Comparison of ENCODE assay signal across 1 cellular context in the genomic region with DNA sequence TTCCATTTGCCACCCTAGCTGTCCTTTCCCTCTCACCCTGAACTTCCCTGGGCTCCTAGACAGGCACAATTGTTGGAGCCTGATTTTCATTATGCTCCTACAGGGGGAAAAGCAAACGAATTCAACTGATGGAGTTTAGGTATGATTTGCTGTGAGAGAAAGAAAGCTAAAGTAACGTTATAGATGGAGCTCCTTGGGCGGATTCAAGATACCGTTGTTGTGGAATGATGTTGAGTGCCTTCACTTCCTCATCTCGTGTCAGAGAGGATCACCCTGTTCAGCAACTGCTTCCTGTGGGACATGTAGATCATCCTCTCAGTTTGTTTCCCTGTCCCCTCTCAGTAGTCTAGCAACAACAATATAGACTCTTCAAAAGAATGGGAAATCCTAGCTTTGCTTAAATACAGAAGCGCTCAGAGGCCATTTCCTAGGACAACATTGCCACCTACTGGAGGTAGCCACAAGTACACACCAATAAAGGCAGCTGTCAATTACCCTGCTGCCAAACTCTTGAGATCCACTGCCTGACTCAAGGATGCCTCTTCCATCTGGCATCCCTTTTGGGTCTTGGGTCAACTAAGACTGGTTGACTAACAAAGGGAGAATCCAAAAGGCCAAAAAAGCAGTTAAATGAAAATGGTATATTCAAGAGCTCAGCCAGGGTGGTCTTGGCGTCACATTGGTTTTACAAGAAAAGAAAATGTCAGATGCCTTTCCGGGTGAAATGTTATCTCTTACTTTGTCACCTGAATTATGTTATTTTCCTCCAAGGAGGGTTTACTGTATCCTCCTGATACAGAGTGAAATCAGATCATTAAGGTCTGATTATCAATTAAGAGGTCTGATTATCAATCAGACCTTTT.
TF ChIP-seq lines count a peak whose summit lies in the region.

No MANE protein-coding gene starts in this region.

TF ChIP-seq in HepG2, 621 proteins besides CTCF, POLR2A, EP300 and RAD21:
- TF ChIP-seq ZFP36L1 (CRISPR knock-in tag; IDR thresholded peaks at IDR 0.05) (no peak), STAG1 (CRISPR knock-in tag; IDR thresholded peaks at IDR 0.05) (peak; percentile 82), SMC3 (IDR thresholded peaks at IDR 0.05; ENCODE audit: low read length) (peak; percentile 41), ZBTB2 (CRISPR knock-in tag; IDR thresholded peaks at IDR 0.05; ENCODE audit: low read depth) (no peak), SETDB1 (CRISPR knock-in tag; IDR thresholded peaks at IDR 0.05; ENCODE audit: borderline replicate concordance) (no peak), CREM (IDR thresholded peaks at IDR 0.05) (no peak), CREM (CRISPR knock-in tag; IDR thresholded peaks at IDR 0.05) (no peak), XRCC5 (optimal IDR thresholded peaks at IDR 0.05; ENCODE audit: low read length) (peak; percentile 53), ZNF614 (CRISPR knock-in tag; IDR thresholded peaks at IDR 0.05; ENCODE audit: borderline replicate concordance) (0 out of 2 replicates have a peak, but pooled peaks have one; percentile 47), FOXK1 (CRISPR knock-in tag; IDR thresholded peaks at IDR 0.05; ENCODE audit: borderline replicate concordance, low read depth) (peak; percentile 28; the same call in 1 of the 2 replicates), FOXA3 (CRISPR knock-in tag; IDR thresholded peaks at IDR 0.05) (0 out of 2 replicates have a peak, but pooled peaks have one; percentile 17)
- TF ChIP-seq, protein P1, sequence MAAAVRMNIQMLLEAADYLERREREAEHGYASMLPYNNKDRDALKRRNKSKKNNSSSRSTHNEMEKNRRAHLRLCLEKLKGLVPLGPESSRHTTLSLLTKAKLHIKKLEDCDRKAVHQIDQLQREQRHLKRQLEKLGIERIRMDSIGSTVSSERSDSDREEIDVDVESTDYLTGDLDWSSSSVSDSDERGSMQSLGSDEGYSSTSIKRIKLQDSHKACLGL (CRISPR knock-in tag; IDR thresholded peaks at IDR 0.05) = no peak
- TF ChIP-seq, protein P2, sequence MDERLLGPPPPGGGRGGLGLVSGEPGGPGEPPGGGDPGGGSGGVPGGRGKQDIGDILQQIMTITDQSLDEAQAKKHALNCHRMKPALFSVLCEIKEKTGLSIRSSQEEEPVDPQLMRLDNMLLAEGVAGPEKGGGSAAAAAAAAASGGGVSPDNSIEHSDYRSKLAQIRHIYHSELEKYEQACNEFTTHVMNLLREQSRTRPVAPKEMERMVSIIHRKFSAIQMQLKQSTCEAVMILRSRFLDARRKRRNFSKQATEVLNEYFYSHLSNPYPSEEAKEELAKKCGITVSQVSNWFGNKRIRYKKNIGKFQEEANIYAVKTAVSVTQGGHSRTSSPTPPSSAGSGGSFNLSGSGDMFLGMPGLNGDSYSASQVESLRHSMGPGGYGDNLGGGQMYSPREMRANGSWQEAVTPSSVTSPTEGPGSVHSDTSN (CRISPR knock-in tag; IDR thresholded peaks at IDR 0.05) = peak; percentile 60; the same call in 1 of the 2 replicates
